16 cellular contexts compared by ENCODE assay signal in genomic region chr2:190333395-190333794, GRCh38.
"Had no signal": no experiment of that assay in that cellular context is flagged by ENCODE, and none has a peak within 500 bp of the region (broad histone marks: within the 10 kb centered on the region; RNA-seq: fewer than 3 reads in every experiment).

No MANE protein-coding gene starts in this region.

- H3K4me3 Mint-ChIP-seq: activated CD4-positive, alpha-beta T cell treated with anti-CD3 and anti-CD28 coated beads for 36 hours; activated naive CD8-positive, alpha-beta T cell; memory B cell; naive thymus-derived CD4-positive, alpha-beta T cell; stimulated activated naive B cell treated with anti-CD40 and anti-IgM and Interleukin-4, amounts not matched to agents 10 μg/mL and 1 μg/mL and 100 μg/mL, for 72 hours had no signal

- ATAC-seq: activated CD4-positive, alpha-beta T cell treated with anti-CD3 and anti-CD28 coated beads for 36 hours; left lung; naive thymus-derived CD4-positive, alpha-beta T cell; stimulated activated naive B cell treated with anti-CD40 and anti-IgM and Interleukin-4, amounts not matched to agents 10 μg/mL and 1 μg/mL and 100 μg/mL, for 72 hours had no signal

- H3K4me1 ChIP-seq: sigmoid colon, tibial nerve had no signal

- H3K4me1 Mint-ChIP-seq: activated CD4-positive, alpha-beta T cell treated with anti-CD3 and anti-CD28 coated beads for 36 hours; memory B cell; stimulated activated naive B cell treated with anti-CD40 and anti-IgM and Interleukin-4, amounts not matched to agents 10 μg/mL and 1 μg/mL and 100 μg/mL, for 72 hours had no signal

- H3K36me3 ChIP-seq: left lung, ovary, sigmoid colon, tibial nerve had no signal

- H3K4me3 ChIP-seq: dorsolateral prefrontal cortex, left lung, ovary, sigmoid colon, tibial nerve had no signal

- H3K27ac ChIP-seq: dorsolateral prefrontal cortex, ovary, sigmoid colon had no signal

- FAIRE-seq: frontal cortex, urothelium cell line had no signal

- H3K9me3 Mint-ChIP-seq: naive thymus-derived CD4-positive, alpha-beta T cell had no signal

- H3K27me3 ChIP-seq: dorsolateral prefrontal cortex, left lung, ovary, sigmoid colon, tibial nerve had no signal

- DNase-seq: activated CD4-positive, alpha-beta T cell treated with anti-CD3 and anti-CD28 coated beads for 36 hours; activated CD4-positive, alpha-beta T cell treated with anti-CD3 and anti-CD28 coated beads, Interleukin-2, amount 50 U/mL, for 48 hours; dorsolateral prefrontal cortex; head of caudate nucleus; left lung; naive thymus-derived CD4-positive, alpha-beta T cell; ovary; sigmoid colon; stimulated activated naive B cell treated with anti-CD40 and anti-IgM and Interleukin-4, amounts not matched to agents 10 μg/mL and 1 μg/mL and 100 μg/mL, for 72 hours; SW 1271; T-helper 2 cell had no signal

- H3K27ac Mint-ChIP-seq: activated CD4-positive, alpha-beta T cell treated with anti-CD3 and anti-CD28 coated beads for 36 hours; activated naive CD8-positive, alpha-beta T cell; memory B cell; naive thymus-derived CD4-positive, alpha-beta T cell; stimulated activated naive B cell treated with anti-CD40 and anti-IgM and Interleukin-4, amounts not matched to agents 10 μg/mL and 1 μg/mL and 100 μg/mL, for 72 hours had no signal

- H3K9me3 ChIP-seq: left lung, ovary, sigmoid colon, tibial nerve had no signal

- H3K36me3 Mint-ChIP-seq: activated naive CD8-positive, alpha-beta T cell; memory B cell; naive thymus-derived CD4-positive, alpha-beta T cell; stimulated activated naive B cell treated with anti-CD40 and anti-IgM and Interleukin-4, amounts not matched to agents 10 μg/mL and 1 μg/mL and 100 μg/mL, for 72 hours had no signal
